In the genomic region with DNA sequence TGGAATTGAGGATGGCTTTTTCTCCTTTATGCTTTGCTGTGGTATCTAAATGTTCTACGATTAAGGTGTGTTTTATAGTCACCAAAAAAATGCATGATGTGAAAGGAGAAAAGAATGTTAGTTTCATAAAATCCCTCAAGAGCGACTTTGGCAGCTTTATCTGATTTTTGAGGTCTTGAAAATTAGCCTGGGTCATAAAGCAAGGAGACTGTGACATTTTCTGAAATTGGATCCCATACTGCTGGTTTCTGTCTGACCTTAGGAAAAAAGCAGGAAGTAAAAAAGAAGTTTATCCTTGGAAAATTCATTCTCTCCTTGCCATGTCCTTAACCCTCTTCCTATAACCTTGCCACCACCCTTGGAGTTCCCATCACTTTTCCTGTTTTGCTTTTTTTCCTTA, we compare ENCODE assay signal across 15 cellular contexts.
DNase-seq lines count a peak whose midpoint lies in the region; ATAC-seq and TF ChIP-seq lines count a peak whose summit lies in the region.
"Had no signal": no experiment of that assay in that cellular context is flagged by ENCODE, and none has a peak within 500 bp of the region (broad histone marks: within the 10 kb centered on the region; RNA-seq: fewer than 3 reads in every experiment).

No MANE protein-coding gene starts in this region.

- TF ChIP-seq CTCF in GM23338 (conservative IDR thresholded peaks at IDR 0.05; ENCODE audit: low read depth in 2 of 2) = no peak
- TF ChIP-seq CTCF in nephron (IDR thresholded peaks at IDR 0.05; ENCODE audit: unreplicated experiment in 3 of 3) = no peak
- TF ChIP-seq CTCF in mucosa of descending colon (IDR thresholded peaks at IDR 0.05) = no peak
- TF ChIP-seq CTCF in uterus (IDR thresholded peaks at IDR 0.05) = no peak

- no peak overlapping the region for H2AFZ ChIP-seq in GM23338
- H2AFZ ChIP-seq: GM23248 had no signal

- H3K4me1 ChIP-seq in GM23338 (ENCODE audit: insufficient read depth) (peaks cover 48% of the 10 kb centered on the region), mucosa of descending colon (ENCODE audit: low read depth) (peaks cover 10% of the 10 kb centered on the region), uterus (no peaks in the 10 kb centered on the region)

- H3K9me3 Mint-ChIP-seq in GM23338 = no peaks in the 10 kb centered on the region
- H3K9me3 Mint-ChIP-seq in T-helper 2 cell treated with Interferon-gamma antibody and Interleukin-4, amounts not matched to agents 5 μg/mL and 100 μg/mL, for 36 hours = no peaks in the 10 kb centered on the region
- no peaks in the 10 kb centered on the region for H3K9me3 Mint-ChIP-seq in nephron
- H3K9me3 Mint-ChIP-seq: CD14-positive monocyte; CD8-positive, alpha-beta T cell had no signal

- no peaks in the 10 kb centered on the region for H3K27me3 ChIP-seq in GM23338 (ENCODE audit: insufficient read depth)
- H3K27me3 ChIP-seq in uterus = no peaks in the 10 kb centered on the region

- peaks cover 17% of the 10 kb centered on the region for H3K27me3 Mint-ChIP-seq in GM23338 (ENCODE audit: insufficient read depth, low read depth, poor library complexity)
- H3K27me3 Mint-ChIP-seq in T-helper 2 cell treated with Interferon-gamma antibody and Interleukin-4, amounts not matched to agents 5 μg/mL and 100 μg/mL, for 36 hours (ENCODE audit: low read depth) = peaks cover 2% of the 10 kb centered on the region
- peaks cover 21% of the 10 kb centered on the region for H3K27me3 Mint-ChIP-seq in nephron (ENCODE audit: low read depth)

- no peaks in the 10 kb centered on the region for H3K9me3 ChIP-seq in mucosa of descending colon
- no peaks in the 10 kb centered on the region for H3K9me3 ChIP-seq in uterus
- H3K9me3 ChIP-seq: A549 had no signal

- peaks cover 10% of the 10 kb centered on the region; the same call in 1 of the 2 replicates for H3F3A ChIP-seq in GM23338 (replicated peaks; ENCODE audit: low read depth)

- ATAC-seq in GM23338 = no peak
- ATAC-seq in mucosa of descending colon = no peak
- no peak for ATAC-seq in HG02938 (IDR thresholded peaks at IDR 0.05; ENCODE audit: unreplicated experiment)
- ATAC-seq: A549; CD8-positive, alpha-beta T cell; HepG2 had no signal

- no peak overlapping the region for H3K4me3 Mint-ChIP-seq in GM23338
- H3K4me3 Mint-ChIP-seq in T-helper 2 cell treated with Interferon-gamma antibody and Interleukin-4, amounts not matched to agents 5 μg/mL and 100 μg/mL, for 36 hours = peak overlapping the region; percentile 39
- no peak overlapping the region for H3K4me3 Mint-ChIP-seq in nephron
- H3K4me3 Mint-ChIP-seq: CD14-positive monocyte; CD8-positive, alpha-beta T cell had no signal

- intact Hi-C loops in mucosa of descending colon (cut with DNase I, micrococcal nuclease) (no loop called here), uterus (cut with DNase I; ENCODE audit: low total_unique reads) (no loop called here)

- H3K36me3 Mint-ChIP-seq in GM23338 (ENCODE audit: low read depth) (no peaks in the 10 kb centered on the region), nephron (ENCODE audit: low read depth) (no peaks in the 10 kb centered on the region)
- H3K36me3 Mint-ChIP-seq in T-helper 2 cell treated with Interferon-gamma antibody and Interleukin-4, amounts not matched to agents 5 μg/mL and 100 μg/mL, for 36 hours (ENCODE audit: low read depth) = no peaks in the 10 kb centered on the region
- H3K36me3 Mint-ChIP-seq: CD8-positive, alpha-beta T cell had no signal

- no peak overlapping the region for H3K4me2 ChIP-seq in GM23338
- H3K4me2 ChIP-seq: A549 had no signal

- DNase-seq in GM23338 (ENCODE audit: low spot score) (no peak), mucosa of descending colon (no peak), hepatic stellate cell (ENCODE audit: low spot score) (no peak), uterus (no peak)
- no peak for DNase-seq in T-helper 2 cell treated with Interferon-gamma antibody and Interleukin-4, amounts not matched to agents 5 μg/mL and 100 μg/mL, for 36 hours (ENCODE audit: low spot score)
- DNase-seq: CD8-positive, alpha-beta T cell; COR-L47; DND-41; GM23248; H7 had no signal

- no peaks in the 10 kb centered on the region for H3K79me2 ChIP-seq in GM23338 (replicated peaks; ENCODE audit: insufficient read depth)

- no peak overlapping the region for H3K4me3 ChIP-seq in GM23338
- H3K4me3 ChIP-seq in mucosa of descending colon = no peak overlapping the region
- H3K4me3 ChIP-seq in uterus = no peak overlapping the region
- H3K4me3 ChIP-seq: A549, GM23248 had no signal

- no peaks in the 10 kb centered on the region for H3K36me3 ChIP-seq in GM23338 (ENCODE audit: insufficient read depth)
- no peaks in the 10 kb centered on the region for H3K36me3 ChIP-seq in mucosa of descending colon (ENCODE audit: low read depth)
- H3K36me3 ChIP-seq in uterus = no peaks in the 10 kb centered on the region

- TF ChIP-seq POLR2A in uterus (IDR thresholded peaks at IDR 0.05) = no peak

- H4K20me1 ChIP-seq in GM23338 (replicated peaks; ENCODE audit: insufficient read depth) = no peaks in the 10 kb centered on the region

- H3K9me2 ChIP-seq in GM23338 (ENCODE audit: insufficient read depth) = peaks cover under 1% of the 10 kb centered on the region; the same call in 1 of the 2 replicates

- H3K4me1 Mint-ChIP-seq in GM23338 (peaks cover 44% of the 10 kb centered on the region), nephron (peaks cover 52% of the 10 kb centered on the region)
- peaks cover 34% of the 10 kb centered on the region for H3K4me1 Mint-ChIP-seq in T-helper 2 cell treated with Interferon-gamma antibody and Interleukin-4, amounts not matched to agents 5 μg/mL and 100 μg/mL, for 36 hours (ENCODE audit: low read depth)

- H3K27ac ChIP-seq in GM23338 (ENCODE audit: low read depth) (no peak overlapping the region), uterus (no peak overlapping the region)
- H3K27ac ChIP-seq: A549, GM23248 had no signal

- H3K27ac Mint-ChIP-seq in GM23338 = peak overlapping the region; percentile 61; the same call in 1 of the 2 replicates
- no peak overlapping the region for H3K27ac Mint-ChIP-seq in T-helper 2 cell treated with Interferon-gamma antibody and Interleukin-4, amounts not matched to agents 5 μg/mL and 100 μg/mL, for 36 hours
- peak overlapping the region in 2 of 3 experiments; percentile 74 to 80 for H3K27ac Mint-ChIP-seq in nephron
- H3K27ac Mint-ChIP-seq: CD14-positive monocyte had no signal

TF ChIP-seq in GM23338, 12 proteins besides CTCF, POLR2A, EP300 and RAD21:
- TF ChIP-seq CREB1 (CRISPR knock-in tag; IDR thresholded peaks at IDR 0.05; ENCODE audit: low read depth) (no peak), STAT1 (IDR thresholded peaks at IDR 0.05; ENCODE audit: unreplicated experiment) (no peak), EZH2 (IDR thresholded peaks at IDR 0.05; ENCODE audit: low read depth, unreplicated experiment) (no peak), POLR2AphosphoS5 (IDR thresholded peaks at IDR 0.05; ENCODE audit: low read depth) (no peak), ZNF114 (CRISPR knock-in tag; IDR thresholded peaks at IDR 0.05) (no peak), ZNF331 (CRISPR knock-in tag; IDR thresholded peaks at IDR 0.05; ENCODE audit: low read depth) (no peak), NANOG (IDR thresholded peaks at IDR 0.05; ENCODE audit: borderline replicate concordance) (no peak), EZH2phosphoT487 (IDR thresholded peaks at IDR 0.05; ENCODE audit: unreplicated experiment) (no peak)
- TF ChIP-seq, protein P1, sequence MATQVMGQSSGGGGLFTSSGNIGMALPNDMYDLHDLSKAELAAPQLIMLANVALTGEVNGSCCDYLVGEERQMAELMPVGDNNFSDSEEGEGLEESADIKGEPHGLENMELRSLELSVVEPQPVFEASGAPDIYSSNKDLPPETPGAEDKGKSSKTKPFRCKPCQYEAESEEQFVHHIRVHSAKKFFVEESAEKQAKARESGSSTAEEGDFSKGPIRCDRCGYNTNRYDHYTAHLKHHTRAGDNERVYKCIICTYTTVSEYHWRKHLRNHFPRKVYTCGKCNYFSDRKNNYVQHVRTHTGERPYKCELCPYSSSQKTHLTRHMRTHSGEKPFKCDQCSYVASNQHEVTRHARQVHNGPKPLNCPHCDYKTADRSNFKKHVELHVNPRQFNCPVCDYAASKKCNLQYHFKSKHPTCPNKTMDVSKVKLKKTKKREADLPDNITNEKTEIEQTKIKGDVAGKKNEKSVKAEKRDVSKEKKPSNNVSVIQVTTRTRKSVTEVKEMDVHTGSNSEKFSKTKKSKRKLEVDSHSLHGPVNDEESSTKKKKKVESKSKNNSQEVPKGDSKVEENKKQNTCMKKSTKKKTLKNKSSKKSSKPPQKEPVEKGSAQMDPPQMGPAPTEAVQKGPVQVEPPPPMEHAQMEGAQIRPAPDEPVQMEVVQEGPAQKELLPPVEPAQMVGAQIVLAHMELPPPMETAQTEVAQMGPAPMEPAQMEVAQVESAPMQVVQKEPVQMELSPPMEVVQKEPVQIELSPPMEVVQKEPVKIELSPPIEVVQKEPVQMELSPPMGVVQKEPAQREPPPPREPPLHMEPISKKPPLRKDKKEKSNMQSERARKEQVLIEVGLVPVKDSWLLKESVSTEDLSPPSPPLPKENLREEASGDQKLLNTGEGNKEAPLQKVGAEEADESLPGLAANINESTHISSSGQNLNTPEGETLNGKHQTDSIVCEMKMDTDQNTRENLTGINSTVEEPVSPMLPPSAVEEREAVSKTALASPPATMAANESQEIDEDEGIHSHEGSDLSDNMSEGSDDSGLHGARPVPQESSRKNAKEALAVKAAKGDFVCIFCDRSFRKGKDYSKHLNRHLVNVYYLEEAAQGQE (IDR thresholded peaks at IDR 0.05; ENCODE audit: unreplicated experiment) = no peak
- TF ChIP-seq, protein P2, sequence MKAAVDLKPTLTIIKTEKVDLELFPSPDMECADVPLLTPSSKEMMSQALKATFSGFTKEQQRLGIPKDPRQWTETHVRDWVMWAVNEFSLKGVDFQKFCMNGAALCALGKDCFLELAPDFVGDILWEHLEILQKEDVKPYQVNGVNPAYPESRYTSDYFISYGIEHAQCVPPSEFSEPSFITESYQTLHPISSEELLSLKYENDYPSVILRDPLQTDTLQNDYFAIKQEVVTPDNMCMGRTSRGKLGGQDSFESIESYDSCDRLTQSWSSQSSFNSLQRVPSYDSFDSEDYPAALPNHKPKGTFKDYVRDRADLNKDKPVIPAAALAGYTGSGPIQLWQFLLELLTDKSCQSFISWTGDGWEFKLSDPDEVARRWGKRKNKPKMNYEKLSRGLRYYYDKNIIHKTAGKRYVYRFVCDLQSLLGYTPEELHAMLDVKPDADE (IDR thresholded peaks at IDR 0.05) = no peak
